In genomic region chr1:222665964-222666363, GRCh38 we compare ENCODE assay signal across 15 cellular contexts.
"Had no signal": no experiment of that assay in that cellular context is flagged by ENCODE, and none has a peak within 500 bp of the region (broad histone marks: within the 10 kb centered on the region; RNA-seq: fewer than 3 reads in every experiment).

No MANE protein-coding gene starts in this region.

- H3K4me1 ChIP-seq: ascending aorta, thyroid gland had no signal

- H3K27me3 ChIP-seq: ascending aorta, thyroid gland had no signal

- H3K27ac ChIP-seq: ascending aorta, thyroid gland had no signal

- H3K4me3 Mint-ChIP-seq: activated B cell treated with CpG ODN at 0.5 μM for 24 hours; activated CD4-positive, alpha-beta T cell treated with anti-CD3 and anti-CD28 coated beads, Interleukin-2, amount 10 ng/mL, durations not matched to agents 24 days and 14 days; activated naive CD8-positive, alpha-beta T cell treated with anti-CD3 and anti-CD28 coated beads, Interleukin-2, amount 10 ng/mL, durations not matched to agents 7 days and 5 days; naive thymus-derived CD8-positive, alpha-beta T cell; T-helper 1 cell treated with Interleukin-12 subunit alpha and Interleukin-12 subunit beta and Interleukin-4 antibody, amounts not matched to agents 30 μg/mL and 1 μg/mL, for 36 hours had no signal

- H3K4me1 Mint-ChIP-seq: activated B cell treated with CpG ODN at 0.5 μM for 24 hours had no signal

- H3K4me3 ChIP-seq: ascending aorta, lung, thyroid gland had no signal

- ATAC-seq: naive thymus-derived CD8-positive, alpha-beta T cell; sciatic nerve; SK-N-SH treated with all-trans-retinoic acid at 6 μM for 48 hours had no signal

- H3K27me3 Mint-ChIP-seq: activated B cell treated with CpG ODN at 0.5 μM for 24 hours; activated CD4-positive, alpha-beta T cell treated with anti-CD3 and anti-CD28 coated beads, Interleukin-2, amount 10 ng/mL, durations not matched to agents 24 days and 14 days; activated naive CD8-positive, alpha-beta T cell treated with anti-CD3 and anti-CD28 coated beads, Interleukin-2, amount 10 ng/mL, durations not matched to agents 7 days and 5 days; naive thymus-derived CD8-positive, alpha-beta T cell; progenitor cell of endocrine pancreas had no signal

- H3K27ac Mint-ChIP-seq: activated B cell treated with CpG ODN at 0.5 μM for 24 hours; activated CD4-positive, alpha-beta T cell treated with anti-CD3 and anti-CD28 coated beads, Interleukin-2, amount 10 ng/mL, durations not matched to agents 24 days and 14 days; activated naive CD8-positive, alpha-beta T cell treated with anti-CD3 and anti-CD28 coated beads, Interleukin-2, amount 10 ng/mL, durations not matched to agents 7 days and 5 days; progenitor cell of endocrine pancreas; T-helper 1 cell treated with Interleukin-12 subunit alpha and Interleukin-12 subunit beta and Interleukin-4 antibody, amounts not matched to agents 30 μg/mL and 1 μg/mL, for 36 hours had no signal

- DNase-seq: activated B cell treated with CpG ODN at 0.5 μM for 24 hours; activated CD4-positive, alpha-beta T cell treated with anti-CD3 and anti-CD28 coated beads, Interleukin-2, amount 10 ng/mL, durations not matched to agents 24 days and 14 days; activated naive CD8-positive, alpha-beta T cell treated with anti-CD3 and anti-CD28 coated beads, Interleukin-2, amount 10 ng/mL, durations not matched to agents 7 days and 5 days; activated T-cell treated with anti-CD3 and anti-CD28 coated beads for 4 hours; hypothalamus; naive thymus-derived CD8-positive, alpha-beta T cell; nucleus accumbens; stimulated activated CD4-positive, alpha-beta T cell treated with anti-CD3 and anti-CD28 coated beads, Interleukin-4, amount 100 ng/mL, for 4 hours; thyroid gland had no signal

- H3K9me3 Mint-ChIP-seq: activated B cell treated with CpG ODN at 0.5 μM for 24 hours; activated CD4-positive, alpha-beta T cell treated with anti-CD3 and anti-CD28 coated beads, Interleukin-2, amount 10 ng/mL, durations not matched to agents 24 days and 14 days; activated naive CD8-positive, alpha-beta T cell treated with anti-CD3 and anti-CD28 coated beads, Interleukin-2, amount 10 ng/mL, durations not matched to agents 7 days and 5 days; naive thymus-derived CD8-positive, alpha-beta T cell; T-helper 1 cell treated with Interleukin-12 subunit alpha and Interleukin-12 subunit beta and Interleukin-4 antibody, amounts not matched to agents 30 μg/mL and 1 μg/mL, for 36 hours had no signal

- H3K9me3 ChIP-seq: ascending aorta, thyroid gland had no signal
